1 cellular context compared by ENCODE assay signal in the genomic region with DNA sequence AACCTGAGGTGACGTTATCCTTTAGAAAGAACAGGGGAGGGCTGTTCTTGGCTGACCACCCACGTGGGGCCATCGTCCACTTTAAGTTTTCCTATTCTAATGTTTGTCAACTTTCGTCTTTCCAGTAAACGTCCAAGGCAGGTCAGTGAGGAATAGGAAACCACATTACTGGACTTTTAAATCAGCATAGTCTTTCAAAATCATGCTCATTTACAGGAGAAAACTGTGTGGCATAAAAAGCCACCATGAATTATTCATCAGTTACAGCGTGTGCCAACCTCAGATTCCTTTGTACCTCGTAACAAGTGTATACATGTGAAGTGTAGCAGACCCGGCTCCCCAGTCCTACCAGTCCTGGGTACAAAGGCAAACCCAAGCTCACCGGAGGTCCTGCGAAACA.
TF ChIP-seq lines count a peak whose summit lies in the region.

No MANE protein-coding gene starts in this region.

TF ChIP-seq in IMR-90, 13 proteins besides CTCF, POLR2A, EP300 and RAD21:
- TF ChIP-seq RFX5 (IDR thresholded peaks at IDR 0.05; ENCODE audit: low read depth, low read length) (no peak), SMC3 (IDR thresholded peaks at IDR 0.05; ENCODE audit: low read depth, low read length) (no peak), BHLHE40 (IDR thresholded peaks at IDR 0.05; ENCODE audit: low read depth, low read length) (no peak), USF2 (IDR thresholded peaks at IDR 0.05; ENCODE audit: low read depth, low read length) (no peak), ELK1 (IDR thresholded peaks at IDR 0.05; ENCODE audit: borderline replicate concordance, low read depth, low read length) (no peak), CHD1 (IDR thresholded peaks at IDR 0.05; ENCODE audit: low read depth, low read length) (no peak), MAFK (IDR thresholded peaks at IDR 0.05; ENCODE audit: low read depth, low read length) (no peak), RCOR1 (IDR thresholded peaks at IDR 0.05; ENCODE audit: insufficient replicate concordance, low read length) (no peak), NFE2L2 (IDR thresholded peaks at IDR 0.05; ENCODE audit: low read depth, low read length) (no peak), MAZ (IDR thresholded peaks at IDR 0.05; ENCODE audit: borderline replicate concordance, low read depth, low read length) (no peak)
